Comparison of ENCODE assay signal across 7 cellular contexts in the genomic region with DNA sequence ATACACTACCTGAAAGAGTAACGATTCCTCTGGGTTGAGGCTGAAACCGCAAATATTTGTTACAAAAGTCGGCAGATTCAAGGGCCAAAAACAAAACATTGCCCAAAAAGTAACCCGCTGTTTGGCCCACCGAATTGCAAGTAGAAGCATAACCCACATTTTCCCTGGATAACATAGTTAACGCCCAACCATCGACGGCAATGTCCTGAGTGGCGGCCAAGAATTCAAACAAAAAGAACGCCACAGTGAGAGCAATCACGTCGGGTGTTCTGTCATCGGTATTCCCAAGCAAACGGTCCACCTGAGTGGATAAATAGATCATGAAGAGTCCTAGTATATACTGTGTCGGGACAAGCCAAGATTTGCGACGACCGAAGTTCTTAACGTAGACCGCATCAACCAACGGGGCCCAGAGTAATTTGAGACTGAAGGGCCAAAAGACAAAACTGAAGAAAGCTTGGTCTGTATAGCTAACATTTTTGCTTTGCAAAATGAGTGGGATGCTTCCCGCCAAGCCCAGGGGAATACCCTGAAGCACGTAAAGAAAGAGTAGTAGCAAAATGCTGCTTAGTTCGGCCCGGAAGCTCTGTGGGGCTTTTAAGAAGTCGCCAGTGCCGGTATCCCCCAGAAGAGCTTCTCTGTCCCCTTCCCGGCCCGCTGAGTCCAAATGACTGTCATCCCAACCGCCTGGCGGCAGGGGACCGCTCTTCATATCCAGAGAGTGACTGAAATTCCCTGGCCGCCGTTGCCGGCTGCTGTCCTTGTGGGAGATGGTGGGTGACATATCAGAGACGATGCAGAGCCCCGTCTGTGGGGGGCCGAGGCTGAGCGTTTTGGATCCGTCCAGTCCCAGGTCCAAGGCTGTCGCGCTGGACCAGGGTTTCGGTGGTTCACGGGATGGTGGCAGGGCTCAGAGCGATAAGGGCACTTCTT. TPM values are rescaled to one million over a fixed set of nuclear protein-coding genes. Genes with fewer than 3 reads are reported as not detected.
DNase-seq lines count a peak whose midpoint lies in the region; ATAC-seq and TF ChIP-seq lines count a peak whose summit lies in the region.

No MANE protein-coding gene starts in this region.

- peak; percentile 43 for DNase-seq in OCI-LY7 (ENCODE audit: low spot score)
- DNase-seq in retina: no peak

- H3K36me3 ChIP-seq in OCI-LY7 (ENCODE audit: insufficient read depth, low read length) (peaks cover 20% of the 10 kb centered on the region; the same call in 1 of the 2 replicates), iPS-20b (ENCODE audit: insufficient read depth, low read depth, low read length) (no peaks in the 10 kb centered on the region)

- peak overlapping the region; percentile 99 for H3K4me2 ChIP-seq in OCI-LY7 (ENCODE audit: low read length)

- intact Hi-C loops in OCI-LY7 (cut with micrococcal nuclease; ENCODE audit: unreplicated experiment): loop anchor here (1.0 to 10.0 kb wide), 5 partner anchors 17 to 1529 kb away; partner anchors contain the start of genes C3orf33, DHX36, GMPS and TIPARP

- peaks cover 24% of the 10 kb centered on the region for H3K4me1 ChIP-seq in OCI-LY7 (ENCODE audit: insufficient read depth, low read length, poor library complexity, severe bottlenecking)
- peaks cover 12% of the 10 kb centered on the region for H3K4me1 ChIP-seq in iPS-20b (ENCODE audit: insufficient read depth, low read length)

- H3K9me3 ChIP-seq in OCI-LY7 (ENCODE audit: low read length) (no peaks in the 10 kb centered on the region), iPS-20b (ENCODE audit: insufficient read depth, low read depth, low read length) (no peaks in the 10 kb centered on the region)

- no peaks in the 10 kb centered on the region for H3K27me3 ChIP-seq in iPS-20b (ENCODE audit: insufficient read depth, low read length)

- ATAC-seq in GM18511 (IDR thresholded peaks at IDR 0.05; ENCODE audit: unreplicated experiment) (peak; percentile 9), HG02610 (IDR thresholded peaks at IDR 0.05; ENCODE audit: unreplicated experiment) (peak; percentile 3)

- peaks cover 52% of the 10 kb centered on the region for H3K79me2 ChIP-seq in OCI-LY7 (ENCODE audit: insufficient read depth, low read depth, low read length)

- H3K9ac ChIP-seq in iPS-20b (ENCODE audit: low read depth, low read length): peak overlapping the region; percentile 87

- CTCF ChIA-PET in OCI-LY7 (lab: Charles Lee; ENCODE audit: unreplicated experiment): no interaction called here

- no peak for TF ChIP-seq CTCF in OCI-LY7 (conservative IDR thresholded peaks at IDR 0.05; ENCODE audit: low read length)

- H3K27ac ChIP-seq in OCI-LY7 (ENCODE audit: low read depth, low read length, poor library complexity, severe bottlenecking) (peak overlapping the region; percentile 60), angular gyrus (ENCODE audit: low read depth, low read length) (peak overlapping the region; percentile 46), iPS-20b (ENCODE audit: low read length) (no peak overlapping the region), skin epidermis (peak overlapping the region; percentile 6 to 98 (median 91))

- peak overlapping the region; percentile 43; the same call in 1 of the 2 replicates for H2AFZ ChIP-seq in OCI-LY7 (ENCODE audit: low read length)

- POLR2A ChIA-PET in OCI-LY7 (lab: Charles Lee): interaction anchor here (0.9 to 2.2 kb wide), 12 partner anchors 10 to 1531 kb away, joined by 3 to 16 read pairs (median 4); partner anchors contain the start of gene SSR3

- no TSS peak for BruUV-seq in OCI-LY7 (replicated peaks; lab: Mats Ljungman, UMichigan)

- H3K9me2 ChIP-seq in OCI-LY7 (ENCODE audit: insufficient read depth, low read length): no peaks in the 10 kb centered on the region

- H3K4me3 ChIP-seq in OCI-LY7 (ENCODE audit: low read depth, low read length, poor library complexity, severe bottlenecking) (peak overlapping the region; percentile 98), iPS-20b (ENCODE audit: low read length) (peak overlapping the region; percentile 92), skin epidermis (peak overlapping the region; percentile 54 to 95 (median 82))

- H4K20me1 ChIP-seq in OCI-LY7 (ENCODE audit: insufficient read depth, low read length): peaks cover 18% of the 10 kb centered on the region; the same call in 1 of the 2 replicates

RNA-seq across cellular contexts. Expression of gene SLC33A1, which starts 0.7 kb away (rescaled TPM):
- total RNA-seq in OCI-LY7 (2014; rRNA removed; shearing (Covaris generic)): 20.9 and 21.9 TPM in 2 replicates
- 26.4 and 27.6 TPM in 2 replicates for total RNA-seq in OCI-LY7 (2022)

RNA-seq across cellular contexts. Expression of gene GMPS, which starts 17.0 kb away (rescaled TPM):
- 32.3 and 37.6 TPM in 2 replicates for total RNA-seq in OCI-LY7 (2014; rRNA removed; shearing (Covaris generic))
- total RNA-seq in OCI-LY7 (2022): 116 and 118 TPM in 2 replicates

RNA-seq across cellular contexts. Expression of gene C3orf33, which starts 47.4 kb away (rescaled TPM):
- total RNA-seq in OCI-LY7 (2014; rRNA removed; shearing (Covaris generic)): 0.38 and 0.49 TPM in 2 replicates
- total RNA-seq in OCI-LY7 (2022): 0.40 and 0.74 TPM in 2 replicates
